Comparison of ENCODE assay signal across 8 cellular contexts in genomic region chr12:14775652-14776020, GRCh38. TPM values are rescaled to one million over a fixed set of nuclear protein-coding genes. Genes with fewer than 3 reads are reported as not detected.
DNase-seq lines count a peak whose midpoint lies in the region; ATAC-seq and TF ChIP-seq lines count a peak whose summit lies in the region.

No MANE protein-coding gene starts in this region.

- no peak for DNase-seq in activated CD4-positive, alpha-beta T cell treated with anti-CD3 and anti-CD28 coated beads, Interleukin-2, amount 10 ng/mL, durations not matched to agents 24 days and 14 days
- no peak for DNase-seq in activated CD4-positive, alpha-beta T cell treated with anti-CD3 and anti-CD28 coated beads, Interleukin-2, amount 50 U/mL, for 1 hour
- DNase-seq in activated T-helper 2 cell treated with anti-CD3 and anti-CD28 coated beads, Interferon-gamma antibody, Interleukin-2, Interleukin-4, amounts not matched to agents 10 μg/mL and 5 μg/mL and 100 μg/mL, durations not matched to agents 14 hours and 24 hours and 36 hours (ENCODE audit: low spot score) = no peak
- no peak for DNase-seq in suprapubic skin (ENCODE audit: low spot score in 2 of 2)
- no peak for DNase-seq in DMS153 (lab: John Stamatoyannopoulos, UW)
- no peak for DNase-seq in Karpas-422

- 18% methylated on average over 1 of the region's 1 CpG for whole genome bisulfite sequencing in suprapubic skin

- H3K36me3 ChIP-seq in suprapubic skin (no peaks in the 10 kb centered on the region), Karpas-422 (ENCODE audit: insufficient read depth, low read length) (no peaks in the 10 kb centered on the region)

- peaks cover 61% of the 10 kb centered on the region for H3K4me1 Mint-ChIP-seq in activated CD4-positive, alpha-beta T cell treated with anti-CD3 and anti-CD28 coated beads, Interleukin-2, amount 10 ng/mL, durations not matched to agents 24 days and 14 days
- H3K4me1 Mint-ChIP-seq in activated T-helper 2 cell treated with anti-CD3 and anti-CD28 coated beads, Interferon-gamma antibody, Interleukin-2, Interleukin-4, amounts not matched to agents 10 μg/mL and 5 μg/mL and 100 μg/mL, durations not matched to agents 14 hours and 24 hours and 36 hours (ENCODE audit: low read depth) = peaks cover 50% of the 10 kb centered on the region

- H3K4me3 Mint-ChIP-seq in activated CD4-positive, alpha-beta T cell treated with anti-CD3 and anti-CD28 coated beads, Interleukin-2, amount 10 ng/mL, durations not matched to agents 24 days and 14 days = peak overlapping the region; percentile 100
- peak overlapping the region; percentile 98 for H3K4me3 Mint-ChIP-seq in activated T-helper 2 cell treated with anti-CD3 and anti-CD28 coated beads, Interferon-gamma antibody, Interleukin-2, Interleukin-4, amounts not matched to agents 10 μg/mL and 5 μg/mL and 100 μg/mL, durations not matched to agents 14 hours and 24 hours and 36 hours (ENCODE audit: low read depth)

- H3K4me2 ChIP-seq in Karpas-422 (ENCODE audit: low read depth, low read length, poor library complexity, severe bottlenecking) = no peak overlapping the region

- no peaks in the 10 kb centered on the region for H3K9me3 Mint-ChIP-seq in activated CD4-positive, alpha-beta T cell treated with anti-CD3 and anti-CD28 coated beads, Interleukin-2, amount 10 ng/mL, durations not matched to agents 24 days and 14 days
- no peaks in the 10 kb centered on the region for H3K9me3 Mint-ChIP-seq in activated T-helper 2 cell treated with anti-CD3 and anti-CD28 coated beads, Interferon-gamma antibody, Interleukin-2, Interleukin-4, amounts not matched to agents 10 μg/mL and 5 μg/mL and 100 μg/mL, durations not matched to agents 14 hours and 24 hours and 36 hours

- peaks cover 9% of the 10 kb centered on the region for H3K36me3 Mint-ChIP-seq in activated CD4-positive, alpha-beta T cell treated with anti-CD3 and anti-CD28 coated beads, Interleukin-2, amount 10 ng/mL, durations not matched to agents 24 days and 14 days (ENCODE audit: low read depth)
- H3K36me3 Mint-ChIP-seq in activated T-helper 2 cell treated with anti-CD3 and anti-CD28 coated beads, Interferon-gamma antibody, Interleukin-2, Interleukin-4, amounts not matched to agents 10 μg/mL and 5 μg/mL and 100 μg/mL, durations not matched to agents 14 hours and 24 hours and 36 hours (ENCODE audit: low read depth) = peaks cover under 1% of the 10 kb centered on the region

- no peaks in the 10 kb centered on the region for H3K9me2 ChIP-seq in Karpas-422 (replicated peaks; ENCODE audit: insufficient read depth, low read length)

- ATAC-seq in HG03139 (IDR thresholded peaks at IDR 0.05; ENCODE audit: unreplicated experiment) = no peak

- TF ChIP-seq EP300 in suprapubic skin (IDR thresholded peaks at IDR 0.05) = no peak

- no peak overlapping the region; the same call in 1 of the 2 replicates for H2AFZ ChIP-seq in Karpas-422 (ENCODE audit: low read length)

- H3K27ac ChIP-seq in suprapubic skin (peak overlapping the region; percentile 99), Karpas-422 (ENCODE audit: low read length) (no peak overlapping the region)

- H3K9me3 ChIP-seq in iPS-18c (ENCODE audit: control insufficient read depth, insufficient read depth, low read length) (no peaks in the 10 kb centered on the region), suprapubic skin (no peaks in the 10 kb centered on the region), Karpas-422 (ENCODE audit: low read length) (no peaks in the 10 kb centered on the region)

- H3K27ac Mint-ChIP-seq in activated CD4-positive, alpha-beta T cell treated with anti-CD3 and anti-CD28 coated beads, Interleukin-2, amount 10 ng/mL, durations not matched to agents 24 days and 14 days = peak overlapping the region; percentile 100
- peak overlapping the region; percentile 98 for H3K27ac Mint-ChIP-seq in activated T-helper 2 cell treated with anti-CD3 and anti-CD28 coated beads, Interferon-gamma antibody, Interleukin-2, Interleukin-4, amounts not matched to agents 10 μg/mL and 5 μg/mL and 100 μg/mL, durations not matched to agents 14 hours and 24 hours and 36 hours

- H3K4me1 ChIP-seq in suprapubic skin = peaks cover 33% of the 10 kb centered on the region
- peaks cover 30% of the 10 kb centered on the region for H3K4me1 ChIP-seq in Karpas-422 (ENCODE audit: low read length)

- intact Hi-C loops in activated CD4-positive, alpha-beta T cell treated with anti-CD3 and anti-CD28 coated beads, Interleukin-2, amount 10 ng/mL, durations not matched to agents 24 days and 14 days (cut with micrococcal nuclease) = loop anchor here (2.0 to 10.0 kb wide), 2 partner anchors 135 to 321 kb away; no protein-coding TSS in a partner anchor
- intact Hi-C loops in activated T-helper 2 cell treated with anti-CD3 and anti-CD28 coated beads, Interferon-gamma antibody, Interleukin-2, Interleukin-4, amounts not matched to agents 10 μg/mL and 5 μg/mL and 100 μg/mL, durations not matched to agents 14 hours and 24 hours and 36 hours (cut with micrococcal nuclease) = no loop called here

- no peaks in the 10 kb centered on the region for H4K20me1 ChIP-seq in Karpas-422 (ENCODE audit: insufficient read depth, low read depth, low read length)

- H3K4me3 ChIP-seq in iPS-18c (ENCODE audit: insufficient read depth, low read depth, low read length) = peak overlapping the region; percentile 91; the same call in 1 of the 2 replicates
- H3K4me3 ChIP-seq in suprapubic skin = peak overlapping the region; percentile 90
- no peak overlapping the region for H3K4me3 ChIP-seq in Karpas-422 (ENCODE audit: low read length)

- H3K79me2 ChIP-seq in Karpas-422 (ENCODE audit: low read length) = peaks cover 2% of the 10 kb centered on the region; the same call in 1 of the 2 replicates

- no peak for TF ChIP-seq CTCF in suprapubic skin (IDR thresholded peaks at IDR 0.05)

- H3K27me3 Mint-ChIP-seq in activated CD4-positive, alpha-beta T cell treated with anti-CD3 and anti-CD28 coated beads, Interleukin-2, amount 10 ng/mL, durations not matched to agents 24 days and 14 days = no peaks in the 10 kb centered on the region
- no peaks in the 10 kb centered on the region for H3K27me3 Mint-ChIP-seq in activated T-helper 2 cell treated with anti-CD3 and anti-CD28 coated beads, Interferon-gamma antibody, Interleukin-2, Interleukin-4, amounts not matched to agents 10 μg/mL and 5 μg/mL and 100 μg/mL, durations not matched to agents 14 hours and 24 hours and 36 hours (ENCODE audit: low read depth)

- TF ChIP-seq POLR2A in suprapubic skin (IDR thresholded peaks at IDR 0.05) = no peak

- no peaks in the 10 kb centered on the region for H3K27me3 ChIP-seq in suprapubic skin
- H3K27me3 ChIP-seq in Karpas-422 (ENCODE audit: low read length) = peaks cover 4% of the 10 kb centered on the region; the same call in 1 of the 2 replicates

- H3K9ac ChIP-seq in Karpas-422 (ENCODE audit: low read length) = no peak overlapping the region

RNA-seq across cellular contexts. Expression of gene WBP11, which starts 27.6 kb away (rescaled TPM):
- 136 and 138 TPM in 2 replicates for total RNA-seq in activated CD4-positive, alpha-beta T cell treated with anti-CD3 and anti-CD28 coated beads, Interleukin-2, amount 10 ng/mL, durations not matched to agents 24 days and 14 days
- 128 and 134 TPM in 2 replicates for total RNA-seq in activated T-helper 2 cell treated with anti-CD3 and anti-CD28 coated beads, Interferon-gamma antibody, Interleukin-2, Interleukin-4, amounts not matched to agents 10 μg/mL and 5 μg/mL and 100 μg/mL, durations not matched to agents 14 hours and 24 hours and 36 hours
- total RNA-seq in suprapubic skin = 10 to 100 TPM; 16.7 to 24.4 (median 19.7) TPM
- 22.5 and 22.7 TPM in 2 replicates for total RNA-seq in Karpas-422 (2014; rRNA removed; shearing (Covaris generic); ENCODE audit: low replicate concordance)

RNA-seq across cellular contexts. Expression of gene C12orf60, which starts 27.8 kb away (rescaled TPM):
- total RNA-seq in activated CD4-positive, alpha-beta T cell treated with anti-CD3 and anti-CD28 coated beads, Interleukin-2, amount 10 ng/mL, durations not matched to agents 24 days and 14 days = 2.2 and 3.0 TPM in 2 replicates
- total RNA-seq in activated T-helper 2 cell treated with anti-CD3 and anti-CD28 coated beads, Interferon-gamma antibody, Interleukin-2, Interleukin-4, amounts not matched to agents 10 μg/mL and 5 μg/mL and 100 μg/mL, durations not matched to agents 14 hours and 24 hours and 36 hours = 2.2 and 2.8 TPM in 2 replicates
- under 1 TPM in 2 of 4 donors, not detected in 2; 0.31 to 0.83 TPM for total RNA-seq in suprapubic skin
- total RNA-seq in Karpas-422 (2014; rRNA removed; shearing (Covaris generic); ENCODE audit: low replicate concordance) = 0.52 and 0.69 TPM in 2 replicates

RNA-seq across cellular contexts. Expression of gene SMCO3, which starts 38.3 kb away (rescaled TPM):
- not detected in 2 replicates for total RNA-seq in activated CD4-positive, alpha-beta T cell treated with anti-CD3 and anti-CD28 coated beads, Interleukin-2, amount 10 ng/mL, durations not matched to agents 24 days and 14 days
- total RNA-seq in activated T-helper 2 cell treated with anti-CD3 and anti-CD28 coated beads, Interferon-gamma antibody, Interleukin-2, Interleukin-4, amounts not matched to agents 10 μg/mL and 5 μg/mL and 100 μg/mL, durations not matched to agents 14 hours and 24 hours and 36 hours = not detected in 2 replicates
- total RNA-seq in suprapubic skin = not detected
- not detected in 2 replicates for total RNA-seq in Karpas-422 (2014; rRNA removed; shearing (Covaris generic); ENCODE audit: low replicate concordance)
